Comparison of ENCODE assay signal across 9 cellular contexts in genomic region chr15:31039961-31040360, GRCh38.
"Had no signal": no experiment of that assay in that cellular context is flagged by ENCODE, and none has a peak within 500 bp of the region (broad histone marks: within the 10 kb centered on the region; RNA-seq: fewer than 3 reads in every experiment).

No MANE protein-coding gene starts in this region.

- FAIRE-seq: H1, HepG2, K562 had no signal

- H3K4me1 ChIP-seq: HAP-1 had no signal

- H3K36me3 ChIP-seq: HAP-1 had no signal

- H3K9me3 ChIP-seq: HAP-1 had no signal

- ATAC-seq: GM23338, HCT116, HepG2, K562 had no signal

- H3K4me3 ChIP-seq: GM23338, HAP-1, K562 had no signal

- H3K9me3 Mint-ChIP-seq: GM23338, HFFc6 had no signal

- H3K4me2 ChIP-seq: GM23338 had no signal

- H2AFZ ChIP-seq: GM23338 had no signal

- H3K4me3 Mint-ChIP-seq: GM23338, HFFc6 had no signal

- H3K27ac ChIP-seq: HL-60 had no signal

- H3K27ac Mint-ChIP-seq: GM23338, HFFc6 had no signal

- DNase-seq: H7, HFFc6 had no signal
